In the genomic region with DNA sequence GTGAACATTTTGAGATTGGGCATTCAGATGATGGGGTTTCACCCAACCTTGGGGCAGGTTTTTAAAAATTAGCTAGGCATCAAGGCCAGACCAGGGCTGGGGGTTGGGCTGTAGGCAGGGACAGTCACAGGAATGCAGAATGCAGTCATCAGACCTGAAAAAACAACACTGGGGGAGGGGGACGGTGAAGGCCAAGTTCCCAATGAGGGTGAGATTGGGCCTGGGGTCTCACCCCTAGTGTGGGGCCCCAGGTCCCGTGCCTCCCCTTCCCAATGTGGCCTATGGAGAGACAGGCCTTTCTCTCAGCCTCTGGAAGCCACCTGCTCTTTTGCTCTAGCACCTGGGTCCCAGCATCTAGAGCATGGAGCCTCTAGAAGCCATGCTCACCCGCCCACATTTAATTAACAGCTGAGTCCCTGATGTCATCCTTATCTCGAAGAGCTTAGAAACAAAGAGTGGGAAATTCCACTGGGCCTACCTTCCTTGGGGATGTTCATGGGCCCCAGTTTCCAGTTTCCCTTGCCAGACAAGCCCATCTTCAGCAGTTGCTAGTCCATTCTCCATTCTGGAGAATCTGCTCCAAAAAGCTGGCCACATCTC, we compare ENCODE assay signal across 26 cellular contexts. TPM values are rescaled to one million over a fixed set of nuclear protein-coding genes. Genes with fewer than 3 reads are reported as not detected.
A peak's percentile ranks its signal among the peaks of the same experiment; 100 is the strongest.
DNase-seq lines count a peak whose midpoint lies in the region; ATAC-seq and FAIRE-seq lines count a peak whose summit lies in the region.
"Had no signal": no experiment of that assay in that cellular context is flagged by ENCODE, and none has a peak within 500 bp of the region (broad histone marks: within the 10 kb centered on the region; RNA-seq: fewer than 3 reads in every experiment).

No MANE protein-coding gene starts in this region.

- peaks cover 9% of the 10 kb centered on the region for H3K27me3 Mint-ChIP-seq in T-helper 17 cell
- H3K27me3 Mint-ChIP-seq: natural killer cell treated with Interleukin-12 subunit alpha and Interleukin-12 subunit beta and Interleukin-15 and Interleukin-18, amount 100 ng/mL, for 72 hours had no signal

- FAIRE-seq in small intestine (lab: Jason Lieb, UNC): no peak
- FAIRE-seq: frontal cortex had no signal

- H3K4me3 ChIP-seq in HUES48 (ENCODE audit: low read depth, low read length) (no peak overlapping the region), small intestine (ENCODE audit: low read depth in 1 of 2, low read length in 2 of 2) (no peak overlapping the region)

- no peaks in the 10 kb centered on the region for H3K36me3 Mint-ChIP-seq in T-helper 17 cell (ENCODE audit: low read depth)
- H3K36me3 Mint-ChIP-seq: memory B cell; natural killer cell treated with Interleukin-12 subunit alpha and Interleukin-12 subunit beta and Interleukin-15 and Interleukin-18, amount 100 ng/mL, for 72 hours had no signal

- H3K4me3 Mint-ChIP-seq in T-helper 17 cell: no peak overlapping the region
- H3K4me3 Mint-ChIP-seq: H9; memory B cell; natural killer cell treated with Interleukin-12 subunit alpha and Interleukin-12 subunit beta and Interleukin-15 and Interleukin-18, amount 100 ng/mL, for 72 hours had no signal

- DNase-seq in T-helper 17 cell (no peak), islet precursor cell (peak; percentile 72), renal cortical epithelial cell (ENCODE audit: low read depth) (peak; percentile 26), small intestine (no peak), NCI-H2081 treated with DMSO at 0.1 percent for 48 hours (lab: John Stamatoyannopoulos, UW) (no peak), NCI-H2171 (lab: John Stamatoyannopoulos, UW) (no peak)
- DNase-seq: activated CD8-positive, alpha-beta memory T cell treated with anti-CD3 and anti-CD28 coated beads, Interleukin-2, amount 50 U/mL, for 4 hours; activated gamma-delta T cell; AML-193; amniotic stem cell; central memory CD4-positive, alpha-beta T cell; DND-41; H9; NCI-H1105 treated with DMSO at 0.1 percent for 48 hours; SIG-M5; stimulated activated CD4-positive, alpha-beta T cell treated with anti-CD3 and anti-CD28 coated beads, Interleukin-4, amount 100 ng/mL, for 1 hour had no signal

- H3K27me3 ChIP-seq in HUES48 (ENCODE audit: control insufficient read depth, insufficient read depth, low read length) (no peaks in the 10 kb centered on the region), small intestine (ENCODE audit: control insufficient read depth in 2 of 2, insufficient read depth in 2 of 2, low read length in 2 of 2) (no peaks in the 10 kb centered on the region)

- 46 to 73% (median 57%) methylated on average over 4 of the region's 4 CpGs for WGBS in small intestine, 3 donors

- ATAC-seq in T-helper 17 cell (no peak), GM18868 (IDR thresholded peaks at IDR 0.05; ENCODE audit: unreplicated experiment) (no peak)
- ATAC-seq: esophagus mucosa; natural killer cell treated with Interleukin-12 subunit alpha and Interleukin-12 subunit beta and Interleukin-15 and Interleukin-18, amount 100 ng/mL, for 72 hours had no signal

- H3K4me1 ChIP-seq in HUES48 (ENCODE audit: control insufficient read depth, insufficient read depth, low read length) (peaks cover 30% of the 10 kb centered on the region), small intestine (ENCODE audit: control insufficient read depth in 2 of 2, insufficient read depth in 1 of 2, low read depth in 1 of 2, low read length in 1 of 2) (no peaks in the 10 kb centered on the region)

- H3K36me3 ChIP-seq in HUES48 (ENCODE audit: control insufficient read depth, insufficient read depth, low read length) (no peaks in the 10 kb centered on the region), small intestine (ENCODE audit: control insufficient read depth in 2 of 2, insufficient read depth in 2 of 2, low read length in 2 of 2) (no peaks in the 10 kb centered on the region)

- peak overlapping the region; percentile 69 for H3K27ac ChIP-seq in HUES48 (ENCODE audit: low read depth, low read length)
- H3K27ac ChIP-seq in small intestine (ENCODE audit: low read depth in 1 of 2, low read length in 1 of 2): no peak overlapping the region

- peaks cover 5% of the 10 kb centered on the region for H3K4me1 Mint-ChIP-seq in T-helper 17 cell

- no peak overlapping the region for H3K9ac ChIP-seq in HUES48 (ENCODE audit: low read depth, low read length)

- H3K9me3 ChIP-seq in HUES48 (ENCODE audit: control insufficient read depth, insufficient read depth, low read length): no peaks in the 10 kb centered on the region
- no peaks in the 10 kb centered on the region for H3K9me3 ChIP-seq in T-helper 17 cell (ENCODE audit: control insufficient read depth, low read length, poor library complexity, severe bottlenecking)
- no peaks in the 10 kb centered on the region for H3K9me3 ChIP-seq in small intestine (ENCODE audit: control insufficient read depth, low read depth)

- H3K27ac Mint-ChIP-seq in T-helper 17 cell: peak overlapping the region; percentile 9
- H3K27ac Mint-ChIP-seq: H9; memory B cell; natural killer cell treated with Interleukin-12 subunit alpha and Interleukin-12 subunit beta and Interleukin-15 and Interleukin-18, amount 100 ng/mL, for 72 hours had no signal

RNA-seq across cellular contexts. Expression of gene RHO, which starts 6.1 kb away (rescaled TPM):
- total RNA-seq in T-helper 17 cell (not detected), renal cortical epithelial cell (not detected in 2 replicates)
- polyA plus RNA-seq in small intestine: not detected
- total RNA-seq: esophagus mucosa; frontal cortex; H9; kidney epithelial cell; natural killer cell treated with Interleukin-12 subunit alpha and Interleukin-12 subunit beta and Interleukin-15 and Interleukin-18, amount 100 ng/mL, for 72 hours; pulmonary artery endothelial cell; T-helper 1 cell treated with Interleukin-12 subunit alpha and Interleukin-12 subunit beta and Interleukin-4 antibody, amounts not matched to agents 30 ng/mL and 1 ng/mL, for 36 hours; ureter had no signal

RNA-seq across cellular contexts. Expression of gene H1-8, which starts 8.4 kb away (rescaled TPM):
- total RNA-seq in T-helper 17 cell (not detected), renal cortical epithelial cell (not detected in 2 replicates)
- polyA plus RNA-seq in small intestine: not detected
- total RNA-seq: esophagus mucosa; frontal cortex; H9; kidney epithelial cell; natural killer cell treated with Interleukin-12 subunit alpha and Interleukin-12 subunit beta and Interleukin-15 and Interleukin-18, amount 100 ng/mL, for 72 hours; pulmonary artery endothelial cell; T-helper 1 cell treated with Interleukin-12 subunit alpha and Interleukin-12 subunit beta and Interleukin-4 antibody, amounts not matched to agents 30 ng/mL and 1 ng/mL, for 36 hours; ureter had no signal

Comparison
In these comparisons a context has a peak if more than half of its experiments do, and no peak if none do; other contexts are left out.
1. DNase-seq: peak in islet precursor cell (single experiment) and renal cortical epithelial cell (single experiment); none in T-helper 17 cell (0 of 3), small intestine (single experiment), NCI-H2081 treated with DMSO at 0.1 percent for 48 hours (single experiment) and NCI-H2171 (single experiment).